1 cellular context compared by ENCODE assay signal in the genomic region with DNA sequence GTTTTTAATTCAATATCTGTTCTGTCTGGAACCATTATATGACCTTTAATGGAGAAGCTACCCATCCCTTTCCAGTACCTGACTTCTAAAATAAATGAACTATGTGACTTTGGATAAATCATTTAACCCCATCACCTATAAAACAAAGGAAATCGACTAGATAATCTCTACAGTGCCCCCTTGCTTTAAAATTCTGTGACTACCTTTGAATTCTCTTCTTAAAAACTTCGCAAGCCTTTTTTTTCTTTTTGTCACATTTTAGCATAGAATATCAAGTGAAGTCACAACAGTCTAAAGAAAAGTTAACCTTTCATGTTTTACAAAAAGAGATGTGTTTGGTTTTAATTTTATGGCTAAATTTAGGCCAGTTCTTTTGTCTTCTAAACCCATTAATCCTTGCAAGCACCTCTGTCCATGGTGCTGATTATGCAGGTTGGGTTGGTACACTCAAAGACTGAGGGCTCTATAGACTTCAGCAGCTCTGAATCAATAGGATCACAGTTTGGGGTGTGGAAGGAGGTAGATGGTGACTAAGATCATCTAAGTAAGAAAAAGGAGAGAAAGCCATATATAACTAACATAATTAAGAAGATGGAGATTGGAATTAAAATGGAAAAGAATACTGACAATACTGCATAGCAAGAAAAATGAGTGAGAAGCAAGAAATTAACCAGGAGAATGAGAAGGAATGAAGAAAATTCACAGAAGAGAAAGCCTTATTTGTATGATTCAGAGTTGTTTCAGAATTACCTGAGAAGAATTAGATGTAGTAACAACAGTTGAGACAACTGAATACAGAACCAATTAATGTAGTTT.
TF ChIP-seq lines count a peak whose summit lies in the region.

No MANE protein-coding gene starts in this region.

TF ChIP-seq in GM12878, 131 proteins besides CTCF, POLR2A, EP300 and RAD21 (continued from another document):
- peak; percentile 93 for TF ChIP-seq REST (IDR thresholded peaks at IDR 0.05; ENCODE audit: low read depth, low read length)
TF ChIP-seq in GM12878: peak in this region for 1.
